In the genomic region with DNA sequence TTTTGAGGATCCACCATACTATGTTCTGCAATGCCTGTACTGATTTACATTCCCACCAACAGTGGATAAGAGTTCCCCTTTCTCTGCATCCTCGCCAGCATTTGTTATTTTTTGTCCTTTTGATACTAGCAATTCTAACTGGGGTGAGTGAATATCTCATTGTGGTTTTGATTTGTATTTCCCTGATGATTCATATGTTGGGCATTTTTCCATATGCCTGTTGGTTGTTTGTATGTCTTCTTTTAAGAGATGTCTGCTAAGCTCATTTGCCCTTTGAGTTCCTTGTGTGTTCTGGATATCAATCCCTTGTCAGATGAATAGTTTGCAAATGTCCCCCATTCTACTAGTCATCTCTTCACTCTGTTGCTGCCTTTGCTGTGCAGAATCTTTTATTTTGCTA, we compare ENCODE assay signal across 14 cellular contexts. TPM values are rescaled to one million over a fixed set of nuclear protein-coding genes. Genes with fewer than 3 reads are reported as not detected.
DNase-seq lines count a peak whose midpoint lies in the region; ATAC-seq and TF ChIP-seq lines count a peak whose summit lies in the region.
"Had no signal": no experiment of that assay in that cellular context is flagged by ENCODE, and none has a peak within 500 bp of the region (broad histone marks: within the 10 kb centered on the region; RNA-seq: fewer than 3 reads in every experiment).

No MANE protein-coding gene starts in this region.

- POLR2A ChIA-PET in PC-3 (lab: Charles Lee; ENCODE audit: unreplicated experiment): no interaction called here

- no peak overlapping the region for H2AFZ ChIP-seq in PC-3 (ENCODE audit: low read length)

- in situ Hi-C loops in HAP-1 (cut with MboI; ENCODE audit: low sequenced_read_pairs): no loop called here

- TF ChIP-seq CTCF in PC-3 (conservative IDR thresholded peaks at IDR 0.05; ENCODE audit: low read depth, low read length) (no peak), cardiac fibroblast (IDR thresholded peaks at IDR 0.05; ENCODE audit: low read depth, low read length) (no peak), uterus (IDR thresholded peaks at IDR 0.05) (no peak)

- H3K4me3 ChIP-seq in PC-3 (ENCODE audit: low read length) (no peak overlapping the region), cardiac fibroblast (replicated peaks in 1 of 2; ENCODE audit: low read depth in 2 of 2, low read length in 2 of 2) (no peak overlapping the region), uterus (no peak overlapping the region), HAP-1 (no peak overlapping the region)
- H3K4me3 ChIP-seq: smooth muscle cell had no signal

- no peak for TF ChIP-seq POLR2A in uterus (IDR thresholded peaks at IDR 0.05)

- BruUV-seq in PC-3 (replicated peaks; lab: Mats Ljungman, UMichigan): no TSS peak

- H3K4me1 ChIP-seq in PC-3 (ENCODE audit: insufficient read depth, low read length) (peaks cover 11% of the 10 kb centered on the region), uterus (no peaks in the 10 kb centered on the region), HAP-1 (peaks cover 6% of the 10 kb centered on the region)

- no peaks in the 10 kb centered on the region for H3K27me3 ChIP-seq in PC-3 (ENCODE audit: low read length)
- H3K27me3 ChIP-seq in uterus: no peaks in the 10 kb centered on the region
- no peaks in the 10 kb centered on the region for H3K27me3 ChIP-seq in HAP-1 (ENCODE audit: low read depth)
- H3K27me3 ChIP-seq: neutrophil had no signal

- peaks cover 38% of the 10 kb centered on the region for H3K79me2 ChIP-seq in PC-3 (ENCODE audit: low read length)

- H3K4me2 ChIP-seq in PC-3 (ENCODE audit: low read length): no peak overlapping the region
- H3K4me2 ChIP-seq: KMS-11, smooth muscle cell had no signal

- H3K36me3 ChIP-seq in PC-3 (ENCODE audit: low read depth, low read length) (peaks cover 6% of the 10 kb centered on the region; the same call in 1 of the 2 replicates), uterus (no peaks in the 10 kb centered on the region), HAP-1 (replicated peaks) (0 out of 2 replicates have a peak, but pooled peaks cover 2% of the 10 kb centered on the region)

- H4K20me1 ChIP-seq in PC-3 (ENCODE audit: low read length): 0 out of 2 replicates have a peak, but pooled peaks cover 5% of the 10 kb centered on the region

- H3K9me3 ChIP-seq in PC-3 (ENCODE audit: low read length) (no peaks in the 10 kb centered on the region), uterus (peaks cover 0 to 12% of the 10 kb centered on the region in 2 donors), HAP-1 (no peaks in the 10 kb centered on the region; the same call in none of the 2 replicates)
- H3K9me3 ChIP-seq: neutrophil had no signal

- H3F3A ChIP-seq in PC-3 (ENCODE audit: low read length, unreplicated experiment): peaks cover 5% of the 10 kb centered on the region

- intact Hi-C loops in PC-3 (cut with micrococcal nuclease): no loop called here
- intact Hi-C loops in uterus (cut with DNase I; ENCODE audit: low total_unique reads): no loop called here

- CTCF ChIA-PET in PC-3 (lab: Charles Lee): interaction anchor here (1.0 kb wide), 1 partner anchor 428 kb away, joined by 8 read pairs; no protein-coding TSS in a partner anchor

- peak; percentile 90 for ATAC-seq in PC-3
- ATAC-seq: effector memory CD8-positive, alpha-beta T cell had no signal

- H3K27ac ChIP-seq in PC-3 (ENCODE audit: low read length) (no peak overlapping the region), uterus (no peak overlapping the region)
- H3K27ac ChIP-seq: KMS-11, neutrophil had no signal

- peak; percentile 88 for DNase-seq in ELR (ENCODE audit: low read depth)
- DNase-seq in PC-3: peak; percentile 87
- peak; percentile 76 to 83 for DNase-seq in cardiac fibroblast (ENCODE audit: low read depth in 2 of 2)
- peak; percentile 19 for DNase-seq in myocyte (ENCODE audit: low read depth)
- no peak for DNase-seq in uterus
- no peak for DNase-seq in NCI-H510A (lab: John Stamatoyannopoulos, UW)
- DNase-seq in NCI-H1436 treated with DMSO at 0.1 percent for 48 hours (lab: John Stamatoyannopoulos, UW): no peak
- no peak for DNase-seq in HAP-1 (ENCODE audit: low spot score in 2 of 2)
- DNase-seq: amygdala; CD4-positive, alpha-beta memory T cell; effector memory CD8-positive, alpha-beta T cell had no signal

- no peak overlapping the region for H3K9ac ChIP-seq in PC-3 (ENCODE audit: low read length)
- H3K9ac ChIP-seq: KMS-11 had no signal

- no peaks in the 10 kb centered on the region for H3K9me2 ChIP-seq in PC-3 (replicated peaks; ENCODE audit: low read length)

RNA-seq across cellular contexts. Expression of a gene that starts 49.0 kb away (rescaled TPM):
- total RNA-seq in PC-3 (2014; rRNA removed): 4.5 and 5.9 TPM in 2 replicates
- total RNA-seq in myocyte: 47.3 and 53.9 TPM in 2 replicates
- 46.1 TPM for polyA plus RNA-seq in myocyte (2012)
- 100 to 1,000 TPM in 2 of 4 donors, 10 to 100 TPM in 2; 53.8 to 126 (median 95.2) TPM for total RNA-seq in uterus
- total RNA-seq: CD4-positive, alpha-beta memory T cell had no signal
- polyA plus RNA-seq: CD4-positive, alpha-beta memory T cell had no signal

Comparison
In these comparisons a context has a peak if more than half of its experiments do, and no peak if none do; other contexts are left out.
1. DNase-seq: peak in ELR (single experiment), PC-3 (single experiment), cardiac fibroblast (2 of 2) and myocyte (single experiment); none in uterus (0 of 2), NCI-H510A (single experiment), NCI-H1436 treated with DMSO at 0.1 percent for 48 hours (single experiment) and HAP-1 (0 of 2).